In the genomic region with DNA sequence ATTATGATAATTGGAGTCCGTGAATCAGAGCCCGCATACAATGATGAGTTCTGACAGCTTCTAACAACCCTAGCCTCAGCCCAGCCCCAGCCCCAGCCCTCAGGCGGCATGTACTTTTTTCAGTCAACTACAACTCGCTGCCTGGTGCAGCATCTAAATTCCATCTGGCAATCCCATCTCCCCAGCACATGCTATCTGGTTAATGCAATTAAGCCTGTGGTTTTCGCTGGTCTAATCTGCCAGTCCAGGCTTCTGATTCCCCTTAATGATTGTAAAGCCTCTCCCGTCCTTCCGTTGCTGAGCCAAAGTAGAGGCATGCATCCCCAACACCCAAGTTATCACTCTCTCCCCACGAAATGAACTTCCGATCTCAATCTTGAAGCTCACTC, we compare ENCODE assay signal across 10 cellular contexts. TPM values are rescaled to one million over a fixed set of nuclear protein-coding genes. Genes with fewer than 3 reads are reported as not detected.
DNase-seq lines count a peak whose midpoint lies in the region; ATAC-seq and TF ChIP-seq lines count a peak whose summit lies in the region.
"Had no signal": no experiment of that assay in that cellular context is flagged by ENCODE, and none has a peak within 500 bp of the region (broad histone marks: within the 10 kb centered on the region; RNA-seq: fewer than 3 reads in every experiment).

No MANE protein-coding gene starts in this region.

- H3K9me3 ChIP-seq in cardiac muscle cell (ENCODE audit: low read depth) = no peaks in the 10 kb centered on the region
- H3K9me3 ChIP-seq: left lung had no signal

- ATAC-seq in left ventricle myocardium superior (no peak), HG02885 (IDR thresholded peaks at IDR 0.05; ENCODE audit: poor library complexity, unreplicated experiment) (no peak), GM18505 (IDR thresholded peaks at IDR 0.05; ENCODE audit: unreplicated experiment) (no peak)

- TF ChIP-seq POLR2A in GM18505 (IDR thresholded peaks at IDR 0.05; ENCODE audit: borderline replicate concordance, extremely low read depth, insufficient read depth, insufficient read length) = no peak

- peaks cover 71% of the 10 kb centered on the region for H3K27me3 ChIP-seq in cardiac muscle cell
- H3K27me3 ChIP-seq: BLaER1 had no signal

- H3K4me1 ChIP-seq in cardiac muscle cell (ENCODE audit: low read depth) (peaks cover 17% of the 10 kb centered on the region), urinary bladder (ENCODE audit: insufficient read depth) (no peaks in the 10 kb centered on the region)
- H3K4me1 ChIP-seq: BLaER1 had no signal

- no peaks in the 10 kb centered on the region for H3K36me3 ChIP-seq in cardiac muscle cell
- H3K36me3 ChIP-seq in urinary bladder (ENCODE audit: insufficient read depth) = no peaks in the 10 kb centered on the region
- H3K36me3 ChIP-seq: BLaER1, left lung had no signal

- no peak for TF ChIP-seq CTCF in cardiac muscle cell (IDR thresholded peaks at IDR 0.05; ENCODE audit: low read depth, low read length)
- no peak for TF ChIP-seq CTCF in cardiac fibroblast (IDR thresholded peaks at IDR 0.05; ENCODE audit: low read depth, low read length)

- H3K27ac ChIP-seq in cardiac muscle cell = no peak overlapping the region
- H3K27ac ChIP-seq in urinary bladder (ENCODE audit: low read depth) = no peak overlapping the region
- H3K27ac ChIP-seq: BLaER1, left lung had no signal

- 3% methylated on average over 9 of the region's 9 CpGs for WGBS in urinary bladder

- intact Hi-C loops in left ventricle myocardium superior (cut with micrococcal nuclease) = loop anchor here (10.0 kb wide), 1 partner anchor 140 kb away; no protein-coding TSS in a partner anchor

- H3K4me3 ChIP-seq in cardiac muscle cell (peak overlapping the region; percentile 51), cardiac fibroblast (replicated peaks in 1 of 2; ENCODE audit: low read depth in 2 of 2, low read length in 2 of 2) (peak overlapping the region; percentile 0 to 38), urinary bladder (ENCODE audit: low read depth, low read length) (peak overlapping the region; percentile 17)
- H3K4me3 ChIP-seq: BLaER1 had no signal

- DNase-seq in cardiac muscle cell (ENCODE audit: low read depth in 1 of 2, low spot score in 1 of 2) = no peak
- no peak for DNase-seq in left ventricle myocardium superior
- no peak for DNase-seq in cardiac fibroblast (ENCODE audit: low read depth in 2 of 2)
- peak; percentile 16 for DNase-seq in medulla oblongata (ENCODE audit: extremely low spot score)
- no peak for DNase-seq in activated CD4-positive, CD25-positive, alpha-beta regulatory T cell treated with anti-CD3 and anti-CD28 coated beads, Interleukin-2, amount 50 U/mL, for 72 hours

RNA-seq across cellular contexts. Expression of a gene that starts 0.9 kb away (rescaled TPM):
- total RNA-seq in cardiac muscle cell (4.1 and 11.2 TPM in 2 replicates), left ventricle myocardium superior (not detected), urinary bladder (14.8 TPM)
- polyA plus RNA-seq in cardiac muscle cell (3.2 and 9.8 TPM in 2 replicates), urinary bladder (0.54 TPM)
